Comparison of ENCODE assay signal across 1 cellular context in the genomic region with DNA sequence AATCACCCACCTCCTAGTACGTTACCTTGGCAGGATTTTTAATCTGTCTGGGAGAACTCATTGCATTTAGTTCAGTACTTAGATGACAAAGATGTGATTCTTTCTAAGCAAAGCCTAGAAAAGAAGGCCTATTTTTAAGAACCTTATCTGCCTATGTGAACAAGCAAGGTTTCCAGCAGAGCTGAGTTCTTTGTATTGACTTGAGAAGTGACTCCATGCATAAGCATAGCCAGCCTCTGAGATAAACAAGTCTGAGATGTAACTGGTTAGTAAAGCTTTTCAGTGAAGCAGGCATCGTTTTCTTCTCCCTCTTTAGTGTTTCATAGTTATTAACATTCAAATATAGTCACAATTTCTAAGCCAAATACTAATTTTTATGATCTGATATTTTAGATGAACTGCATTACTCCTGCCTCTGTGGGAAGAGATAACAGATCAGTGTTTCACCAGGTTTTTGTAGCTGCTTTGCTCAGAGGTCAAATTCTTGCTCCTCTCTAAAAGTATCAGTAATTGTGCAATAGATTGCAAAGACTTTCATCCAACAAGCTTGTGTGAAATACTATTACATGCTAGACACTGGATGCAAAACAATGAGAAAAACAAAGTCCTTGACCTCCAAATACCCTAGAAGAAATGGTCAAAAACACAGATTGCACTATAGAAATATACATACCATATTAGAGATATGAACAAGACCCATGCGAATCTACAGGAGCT.
TF ChIP-seq lines count a peak whose summit lies in the region.

No MANE protein-coding gene starts in this region.

TF ChIP-seq in GM23338, 12 proteins besides CTCF, POLR2A, EP300 and RAD21 (continued from another document):
- TF ChIP-seq, protein P1, sequence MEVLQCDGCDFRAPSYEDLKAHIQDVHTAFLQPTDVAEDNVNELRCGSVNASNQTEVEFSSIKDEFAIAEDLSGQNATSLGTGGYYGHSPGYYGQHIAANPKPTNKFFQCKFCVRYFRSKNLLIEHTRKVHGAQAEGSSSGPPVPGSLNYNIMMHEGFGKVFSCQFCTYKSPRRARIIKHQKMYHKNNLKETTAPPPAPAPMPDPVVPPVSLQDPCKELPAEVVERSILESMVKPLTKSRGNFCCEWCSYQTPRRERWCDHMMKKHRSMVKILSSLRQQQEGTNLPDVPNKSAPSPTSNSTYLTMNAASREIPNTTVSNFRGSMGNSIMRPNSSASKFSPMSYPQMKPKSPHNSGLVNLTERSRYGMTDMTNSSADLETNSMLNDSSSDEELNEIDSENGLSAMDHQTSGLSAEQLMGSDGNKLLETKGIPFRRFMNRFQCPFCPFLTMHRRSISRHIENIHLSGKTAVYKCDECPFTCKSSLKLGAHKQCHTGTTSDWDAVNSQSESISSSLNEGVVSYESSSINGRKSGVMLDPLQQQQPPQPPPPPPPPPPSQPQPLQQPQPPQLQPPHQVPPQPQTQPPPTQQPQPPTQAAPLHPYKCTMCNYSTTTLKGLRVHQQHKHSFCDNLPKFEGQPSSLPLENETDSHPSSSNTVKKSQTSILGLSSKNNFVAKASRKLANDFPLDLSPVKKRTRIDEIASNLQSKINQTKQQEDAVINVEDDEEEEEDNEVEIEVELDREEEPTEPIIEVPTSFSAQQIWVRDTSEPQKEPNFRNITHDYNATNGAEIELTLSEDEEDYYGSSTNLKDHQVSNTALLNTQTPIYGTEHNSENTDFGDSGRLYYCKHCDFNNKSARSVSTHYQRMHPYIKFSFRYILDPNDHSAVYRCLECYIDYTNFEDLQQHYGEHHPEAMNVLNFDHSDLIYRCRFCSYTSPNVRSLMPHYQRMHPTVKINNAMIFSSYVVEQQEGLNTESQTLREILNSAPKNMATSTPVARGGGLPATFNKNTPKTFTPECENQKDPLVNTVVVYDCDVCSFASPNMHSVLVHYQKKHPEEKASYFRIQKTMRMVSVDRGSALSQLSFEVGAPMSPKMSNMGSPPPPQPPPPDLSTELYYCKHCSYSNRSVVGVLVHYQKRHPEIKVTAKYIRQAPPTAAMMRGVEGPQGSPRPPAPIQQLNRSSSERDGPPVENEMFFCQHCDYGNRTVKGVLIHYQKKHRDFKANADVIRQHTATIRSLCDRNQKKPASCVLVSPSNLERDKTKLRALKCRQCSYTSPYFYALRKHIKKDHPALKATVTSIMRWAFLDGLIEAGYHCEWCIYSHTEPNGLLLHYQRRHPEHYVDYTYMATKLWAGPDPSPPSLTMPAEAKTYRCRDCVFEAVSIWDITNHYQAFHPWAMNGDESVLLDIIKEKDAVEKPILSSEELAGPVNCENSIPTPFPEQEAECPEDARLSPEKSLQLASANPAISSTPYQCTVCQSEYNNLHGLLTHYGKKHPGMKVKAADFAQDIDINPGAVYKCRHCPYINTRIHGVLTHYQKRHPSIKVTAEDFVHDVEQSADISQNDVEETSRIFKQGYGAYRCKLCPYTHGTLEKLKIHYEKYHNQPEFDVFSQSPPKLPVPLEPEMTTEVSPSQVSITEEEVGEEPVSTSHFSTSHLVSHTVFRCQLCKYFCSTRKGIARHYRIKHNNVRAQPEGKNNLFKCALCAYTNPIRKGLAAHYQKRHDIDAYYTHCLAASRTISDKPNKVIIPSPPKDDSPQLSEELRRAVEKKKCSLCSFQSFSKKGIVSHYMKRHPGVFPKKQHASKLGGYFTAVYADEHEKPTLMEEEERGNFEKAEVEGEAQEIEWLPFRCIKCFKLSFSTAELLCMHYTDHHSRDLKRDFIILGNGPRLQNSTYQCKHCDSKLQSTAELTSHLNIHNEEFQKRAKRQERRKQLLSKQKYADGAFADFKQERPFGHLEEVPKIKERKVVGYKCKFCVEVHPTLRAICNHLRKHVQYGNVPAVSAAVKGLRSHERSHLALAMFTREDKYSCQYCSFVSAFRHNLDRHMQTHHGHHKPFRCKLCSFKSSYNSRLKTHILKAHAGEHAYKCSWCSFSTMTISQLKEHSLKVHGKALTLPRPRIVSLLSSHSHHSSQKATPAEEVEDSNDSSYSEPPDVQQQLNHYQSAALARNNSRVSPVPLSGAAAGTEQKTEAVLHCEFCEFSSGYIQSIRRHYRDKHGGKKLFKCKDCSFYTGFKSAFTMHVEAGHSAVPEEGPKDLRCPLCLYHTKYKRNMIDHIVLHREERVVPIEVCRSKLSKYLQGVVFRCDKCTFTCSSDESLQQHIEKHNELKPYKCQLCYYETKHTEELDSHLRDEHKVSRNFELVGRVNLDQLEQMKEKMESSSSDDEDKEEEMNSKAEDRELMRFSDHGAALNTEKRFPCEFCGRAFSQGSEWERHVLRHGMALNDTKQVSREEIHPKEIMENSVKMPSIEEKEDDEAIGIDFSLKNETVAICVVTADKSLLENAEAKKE (CRISPR knock-in tag; IDR thresholded peaks at IDR 0.05): no peak
